In genomic region chr4:187460016-187460415, GRCh38 we compare ENCODE assay signal across 37 cellular contexts.
DNase-seq lines count a peak whose midpoint lies in the region; ATAC-seq, FAIRE-seq and TF ChIP-seq lines count a peak whose summit lies in the region.
"Had no signal": no experiment of that assay in that cellular context is flagged by ENCODE, and none has a peak within 500 bp of the region (broad histone marks: within the 10 kb centered on the region; RNA-seq: fewer than 3 reads in every experiment).

No MANE protein-coding gene starts in this region.

- CTCF ChIA-PET in HepG2 (lab: Yijun Ruan, JAX; ENCODE audit: low intra/inter-chr PET ratio, low total read pairs) = no interaction called here

- H3K27ac Mint-ChIP-seq in glutamatergic neuron (ENCODE audit: unreplicated experiment) (peak overlapping the region; percentile 60), nephron progenitor cell (peak overlapping the region; percentile 14)
- H3K27ac Mint-ChIP-seq: B cell; CD14-positive monocyte; CD4-positive, alpha-beta memory T cell; CD4-positive, alpha-beta T cell; CD4-positive, CD25-positive, alpha-beta regulatory T cell; CD8-positive, alpha-beta memory T cell; CD8-positive, alpha-beta T cell had no signal

- H3K27me3 ChIP-seq in HepG2 (ENCODE audit: control insufficient read depth in 1 of 2, insufficient read depth in 2 of 2, low read length in 2 of 2) = peaks cover 0 to 3% of the 10 kb centered on the region in 2 experiments; a peak in 2 of 5 replicates
- H3K27me3 ChIP-seq in right lobe of liver = no peaks in the 10 kb centered on the region
- H3K27me3 ChIP-seq in osteoblast (ENCODE audit: insufficient read depth, low read length) = no peaks in the 10 kb centered on the region
- H3K27me3 ChIP-seq: BE2C; BLaER1; BLaER1 treated with 17β-estradiol and CSF1 and Interleukin-3, amounts not matched to agents 10 nM and 100 nM had no signal

- WGBS in HepG2 (ENCODE audit: low lambda C conversion rate) = 0% methylated on average over 3 of the region's 3 CpGs
- 30% methylated on average over 3 of the region's 3 CpGs for WGBS in right lobe of liver (ENCODE audit: insufficient coverage, low coverage, low lambda C conversion rate, missing lambda C conversion rate)

- in situ Hi-C loops in HepG2 (cut with HindIII; ENCODE audit: extremely low pct_ligation_motif_present, low pct_unique_long_range_greater_than_20kb) = no loop called here

- no peak overlapping the region for H3K4me3 Mint-ChIP-seq in glutamatergic neuron (ENCODE audit: unreplicated experiment)
- H3K4me3 Mint-ChIP-seq in nephron progenitor cell = no peak overlapping the region
- H3K4me3 Mint-ChIP-seq: B cell; CD14-positive monocyte; CD4-positive, alpha-beta memory T cell; CD4-positive, alpha-beta T cell; CD4-positive, CD25-positive, alpha-beta regulatory T cell; CD8-positive, alpha-beta memory T cell; CD8-positive, alpha-beta T cell had no signal

- H3K4me1 Mint-ChIP-seq in glutamatergic neuron (ENCODE audit: low read depth, unreplicated experiment) (peaks cover 15% of the 10 kb centered on the region), nephron progenitor cell (peaks cover 42% of the 10 kb centered on the region)
- H3K4me1 Mint-ChIP-seq: B cell; CD14-positive monocyte; CD4-positive, alpha-beta memory T cell; CD4-positive, CD25-positive, alpha-beta regulatory T cell; CD8-positive, alpha-beta memory T cell had no signal

- no peak for TF ChIP-seq POLR2A in HepG2 (IDR thresholded peaks at IDR 0.05; ENCODE audit: insufficient read depth in 1 of 2, low read depth in 2 of 2, low read length in 2 of 2)
- no peak for TF ChIP-seq POLR2A in right lobe of liver (IDR thresholded peaks at IDR 0.05)

- H4K20me1 ChIP-seq in HepG2 (ENCODE audit: insufficient read depth, low read length) = no peaks in the 10 kb centered on the region
- no peaks in the 10 kb centered on the region for H4K20me1 ChIP-seq in osteoblast (ENCODE audit: insufficient read depth, low read length)
- H4K20me1 ChIP-seq: BLaER1; BLaER1 treated with 17β-estradiol and CSF1 and Interleukin-3, amounts not matched to agents 10 nM and 100 nM had no signal

- TF ChIP-seq CTCF in HepG2 (CRISPR knock-in tag; IDR thresholded peaks at IDR 0.05) (no peak), right lobe of liver (IDR thresholded peaks at IDR 0.05) (no peak), glutamatergic neuron (IDR thresholded peaks at IDR 0.05; ENCODE audit: partially characterized antibody, unreplicated experiment) (no peak), nephron progenitor cell (IDR thresholded peaks at IDR 0.05) (no peak), osteoblast (IDR thresholded peaks at IDR 0.05; ENCODE audit: extremely low read depth, low read depth, low read length) (no peak)

- intact Hi-C loops in HepG2 (cut with micrococcal nuclease; ENCODE audit: unreplicated experiment) (no loop called here), right lobe of liver (cut with DNase I) (no loop called here), left colon (cut with DNase I, micrococcal nuclease) (no loop called here)

- no peaks in the 10 kb centered on the region for H3K27me3 Mint-ChIP-seq in glutamatergic neuron (ENCODE audit: unreplicated experiment)
- peaks cover 5% of the 10 kb centered on the region for H3K27me3 Mint-ChIP-seq in nephron progenitor cell (ENCODE audit: low read depth, poor library complexity)
- H3K27me3 Mint-ChIP-seq: B cell; CD4-positive, alpha-beta memory T cell; CD4-positive, alpha-beta T cell; CD4-positive, CD25-positive, alpha-beta regulatory T cell had no signal

- H3K9me3 Mint-ChIP-seq in glutamatergic neuron (ENCODE audit: unreplicated experiment) = no peaks in the 10 kb centered on the region
- no peaks in the 10 kb centered on the region for H3K9me3 Mint-ChIP-seq in nephron progenitor cell

- H3K36me3 ChIP-seq in HepG2 (replicated peaks in 1 of 2; ENCODE audit: control insufficient read depth in 1 of 2, insufficient read depth in 2 of 2, low read length in 2 of 2) = no peaks in the 10 kb centered on the region
- no peaks in the 10 kb centered on the region for H3K36me3 ChIP-seq in right lobe of liver
- no peaks in the 10 kb centered on the region for H3K36me3 ChIP-seq in osteoblast (ENCODE audit: insufficient read depth, low read length)
- H3K36me3 ChIP-seq: BE2C; BLaER1; BLaER1 treated with 17β-estradiol and CSF1 and Interleukin-3, amounts not matched to agents 10 nM and 100 nM had no signal

- DNase-seq in HepG2 (ENCODE audit: low spot score) (no peak), right lobe of liver (no peak), glutamatergic neuron (no peak), nephron progenitor cell (no peak), osteoblast (ENCODE audit: insufficient read length, low spot score, missing footprints) (peak; percentile 85), left colon (no peak), putamen (ENCODE audit: low spot score) (no peak)
- DNase-seq in NK-92 treated with Interleukin-12 subunit alpha and Interleukin-12 subunit beta, amount 100 ng/mL, for 24 hours (lab: John Stamatoyannopoulos, UW) = no peak
- DNase-seq: 8988T; ACHN; AML-193; BE2C; C1 segment of cervical spinal cord; Caco-2; Calu3; CD4-positive, alpha-beta memory T cell; CD4-positive, alpha-beta T cell; CD4-positive, CD25-positive, alpha-beta regulatory T cell; CD8-positive, alpha-beta memory T cell; CD8-positive, alpha-beta T cell; COR-L47; DMS 273 treated with DMSO at 0.1 percent for 48 hours; DMS153; DMS53; DMS79; DMS79 treated with DMSO at 0.1 percent for 48 hours; DND-41; EL had no signal

- ATAC-seq in HepG2 = no peak
- no peak for ATAC-seq in right lobe of liver
- no peak for ATAC-seq in left colon
- ATAC-seq: A549; CD8-positive, alpha-beta T cell had no signal

- no peak overlapping the region for H2AFZ ChIP-seq in HepG2 (ENCODE audit: low read length)
- H2AFZ ChIP-seq in osteoblast (ENCODE audit: low read length) = no peak overlapping the region

- no TSS peak for BruUV-seq in HepG2 (replicated peaks; lab: Mats Ljungman, UMichigan)

- H3K4me2 ChIP-seq in HepG2 (ENCODE audit: low read depth, low read length) (no peak overlapping the region), osteoblast (ENCODE audit: insufficient read depth, low read length) (no peak overlapping the region)
- H3K4me2 ChIP-seq: A549; BLaER1; BLaER1 treated with 17β-estradiol and CSF1 and Interleukin-3, amounts not matched to agents 10 nM and 100 nM had no signal

- no peak for FAIRE-seq in HepG2 (lab: Jason Lieb, UNC)
- FAIRE-seq: A204.1, A549, D721Med had no signal

- H3K9ac ChIP-seq in HepG2 (ENCODE audit: insufficient read depth, low read depth, low read length) = no peak overlapping the region
- H3K9ac ChIP-seq: BLaER1; BLaER1 treated with 17β-estradiol and CSF1 and Interleukin-3, amounts not matched to agents 10 nM and 100 nM had no signal

- POLR2A ChIA-PET in HepG2 (lab: Yijun Ruan, JAX) = no interaction called here

- H3K4me1 ChIP-seq in HepG2 (ENCODE audit: insufficient read depth, low read length) (no peaks in the 10 kb centered on the region), right lobe of liver (no peaks in the 10 kb centered on the region), osteoblast (ENCODE audit: insufficient read depth, low read length) (no peaks in the 10 kb centered on the region)
- H3K4me1 ChIP-seq: A549; BE2C; BLaER1; BLaER1 treated with 17β-estradiol and CSF1 and Interleukin-3, amounts not matched to agents 10 nM and 100 nM; Caco-2 had no signal

- H3K36me3 Mint-ChIP-seq in glutamatergic neuron (ENCODE audit: unreplicated experiment) (no peaks in the 10 kb centered on the region), nephron progenitor cell (ENCODE audit: low read depth) (no peaks in the 10 kb centered on the region)
- H3K36me3 Mint-ChIP-seq: CD14-positive monocyte; CD4-positive, alpha-beta memory T cell; CD4-positive, CD25-positive, alpha-beta regulatory T cell; CD8-positive, alpha-beta memory T cell; CD8-positive, alpha-beta T cell had no signal

- H3K79me2 ChIP-seq in HepG2 (ENCODE audit: insufficient read depth, low read length) = no peaks in the 10 kb centered on the region
- no peaks in the 10 kb centered on the region for H3K79me2 ChIP-seq in osteoblast (ENCODE audit: insufficient read depth, low read length)

- no peak for TF ChIP-seq EP300 in HepG2 (IDR thresholded peaks at IDR 0.05; ENCODE audit: low read depth in 2 of 2, low read length in 2 of 2)
- no peak for TF ChIP-seq EP300 in HepG2 (CRISPR knock-in tag; IDR thresholded peaks at IDR 0.05; ENCODE audit: borderline replicate concordance)

- TF ChIP-seq RAD21 in HepG2 (CRISPR knock-in tag; IDR thresholded peaks at IDR 0.05) = no peak

- H3K9me3 ChIP-seq in HepG2 (ENCODE audit: low read length) (no peaks in the 10 kb centered on the region), right lobe of liver (no peaks in the 10 kb centered on the region), osteoblast (ENCODE audit: low read depth, low read length) (no peaks in the 10 kb centered on the region)
- H3K9me3 ChIP-seq: A549; BE2C; BLaER1; BLaER1 treated with 17β-estradiol and CSF1 and Interleukin-3, amounts not matched to agents 10 nM and 100 nM; Caco-2 had no signal

- no peak overlapping the region for H3K4me3 ChIP-seq in HepG2 (replicated peaks in 1 of 3; ENCODE audit: insufficient read depth in 1 of 3, low read depth in 2 of 3, low read length in 3 of 3)
- no peak overlapping the region for H3K4me3 ChIP-seq in right lobe of liver
- no peak overlapping the region for H3K4me3 ChIP-seq in osteoblast (ENCODE audit: insufficient read depth, low read length)
- H3K4me3 ChIP-seq: A549; BLaER1; BLaER1 treated with 17β-estradiol and CSF1 and Interleukin-3, amounts not matched to agents 10 nM and 100 nM had no signal

- H3K27ac ChIP-seq in HepG2 (ENCODE audit: extremely low read length, insufficient read depth, low read length) (no peak overlapping the region), right lobe of liver (no peak overlapping the region), osteoblast (ENCODE audit: low read depth, low read length) (no peak overlapping the region)
- H3K27ac ChIP-seq: 22Rv1; A549; BLaER1; BLaER1 treated with 17β-estradiol and CSF1 and Interleukin-3, amounts not matched to agents 10 nM and 100 nM; C4-2B had no signal

TF ChIP-seq in HepG2, 621 proteins besides CTCF, POLR2A, EP300 and RAD21:
- TF ChIP-seq NR2F1 (CRISPR knock-in tag; IDR thresholded peaks at IDR 0.05) (peak; percentile 30 to 44; a peak in 2 of 4 replicates), NR2F6 (IDR thresholded peaks at IDR 0.05) (peak; percentile 65), NR2F6 (CRISPR knock-in tag; IDR thresholded peaks at IDR 0.05) (peak; percentile 38; the same call in 1 of the 2 replicates), SOX13 (IDR thresholded peaks at IDR 0.05) (no peak), SOX13 (CRISPR knock-in tag; conservative IDR thresholded peaks at IDR 0.05 in 1 of 2, IDR thresholded peaks at IDR 0.05 in 1 of 2) (peak in 1 of 2 experiments; percentile 78; a peak in 1 of 4 replicates), SOX5 (CRISPR knock-in tag; IDR thresholded peaks at IDR 0.05; ENCODE audit: borderline replicate concordance) (peak; percentile 59; the same call in 1 of the 2 replicates), ZNF20 (CRISPR knock-in tag; IDR thresholded peaks at IDR 0.05) (no peak), SOX6 (IDR thresholded peaks at IDR 0.05) (no peak), SOX6 (CRISPR knock-in tag; IDR thresholded peaks at IDR 0.05) (peak; percentile 41; the same call in 1 of the 2 replicates), HNRNPL (IDR thresholded peaks at IDR 0.05; ENCODE audit: low read depth, low read length) (no peak)
